ENCODE assay signal across 11 cellular contexts in the genomic region with DNA sequence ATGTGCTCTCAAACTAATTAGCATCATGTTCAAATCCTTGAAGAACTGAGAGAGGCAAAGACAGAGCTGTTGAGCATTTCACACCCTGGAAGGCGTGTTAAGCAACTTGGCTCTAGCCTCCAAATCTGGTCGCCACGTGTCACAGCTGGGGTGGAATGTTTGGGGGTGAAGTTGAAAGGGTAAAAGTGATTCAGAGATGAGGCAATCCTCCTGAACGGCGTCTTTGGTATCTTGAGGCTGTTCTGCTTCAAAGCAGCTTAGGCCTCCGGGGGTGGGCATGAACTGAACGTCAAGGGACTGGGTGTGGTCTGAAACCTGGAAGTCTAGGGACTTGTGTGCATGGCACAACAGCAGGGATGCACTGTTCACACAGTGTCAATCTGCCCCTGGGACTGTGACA.
A peak's percentile ranks its signal among the peaks of the same experiment; 100 is the strongest.
DNase-seq lines count a peak whose midpoint lies in the region; ATAC-seq and TF ChIP-seq lines count a peak whose summit lies in the region.
"Had no signal": no experiment of that assay in that cellular context is flagged by ENCODE, and none has a peak within 500 bp of the region (broad histone marks: within the 10 kb centered on the region; RNA-seq: fewer than 3 reads in every experiment).

No MANE protein-coding gene starts in this region.

- no peak for ATAC-seq in GM19035 (IDR thresholded peaks at IDR 0.05; ENCODE audit: unreplicated experiment)

- no peaks in the 10 kb centered on the region for H3K27me3 Mint-ChIP-seq in nephron progenitor cell (ENCODE audit: low read depth, poor library complexity)
- H3K27me3 Mint-ChIP-seq: progenitor cell of endocrine pancreas had no signal

- TF ChIP-seq CTCF in AG10803 (conservative IDR thresholded peaks at IDR 0.05; ENCODE audit: low read length) (no peak), nephron progenitor cell (IDR thresholded peaks at IDR 0.05) (no peak)

- no peak overlapping the region for H3K4me3 Mint-ChIP-seq in nephron progenitor cell

- H3K27ac Mint-ChIP-seq in nephron progenitor cell: peak overlapping the region; percentile 21
- H3K27ac Mint-ChIP-seq: progenitor cell of endocrine pancreas had no signal

- DNase-seq in AG10803 (ENCODE audit: low read depth): peak; percentile 93
- DNase-seq in MV-4-11 (lab: John Stamatoyannopoulos, UW): peak; percentile 94
- no peak for DNase-seq in epithelial cell of prostate (ENCODE audit: low read depth, low spot score)
- no peak for DNase-seq in nephron progenitor cell
- no peak for DNase-seq in COLO668 (lab: John Stamatoyannopoulos, UW; ENCODE audit: unreplicated experiment)
- no peak for DNase-seq in COR-L47 (lab: John Stamatoyannopoulos, UW)
- DNase-seq in foreskin melanocyte: no peak
- DNase-seq: DMS79, NCI-H82 had no signal

- H3K27ac ChIP-seq in epithelial cell of prostate: peak overlapping the region; percentile 71

- H3K4me3 ChIP-seq in AG10803 (ENCODE audit: low read length): no peak overlapping the region

- H3K4me1 Mint-ChIP-seq in nephron progenitor cell: peaks cover 55% of the 10 kb centered on the region

- peaks cover 51% of the 10 kb centered on the region for H3K36me3 Mint-ChIP-seq in nephron progenitor cell (ENCODE audit: low read depth)

- no peaks in the 10 kb centered on the region for H3K9me3 Mint-ChIP-seq in nephron progenitor cell

Comparison
In these comparisons a context has a peak if more than half of its experiments do, and no peak if none do; other contexts are left out.
1. DNase-seq: peak in AG10803 (single experiment) and MV-4-11 (single experiment); none in epithelial cell of prostate (single experiment), nephron progenitor cell (single experiment), COLO668 (single experiment), COR-L47 (single experiment) and foreskin melanocyte (single experiment).